ENCODE assay signal across 8 cellular contexts in genomic region chr1:241847796-241848668, GRCh38. TPM values are rescaled to one million over a fixed set of nuclear protein-coding genes. Genes with fewer than 3 reads are reported as not detected.
DNase-seq lines count a peak whose midpoint lies in the region; ATAC-seq and TF ChIP-seq lines count a peak whose summit lies in the region.

Gene EXO1 (plus strand): TSS chr1:241848204. CDS start chr1:241850426, 2,222 bp downstream.

- H3K4me3 Mint-ChIP-seq in type B pancreatic cell = peak within 1 kb of the TSS; percentile 99

- no peak within 1 kb of the TSS for H2BK12ac ChIP-seq in trophoblast cell (ENCODE audit: low read length)

- H3K4ac ChIP-seq in trophoblast cell (ENCODE audit: low read depth, low read length) = peak within 1 kb of the TSS; percentile 69

- no peak within 1 kb of the TSS for H2AK5ac ChIP-seq in trophoblast cell (ENCODE audit: low read length)

- H3K4me1 ChIP-seq in cardiac muscle cell (ENCODE audit: low read depth) (peaks cover 8% of the 10 kb centered on the region), trophoblast cell (ENCODE audit: control insufficient read depth in 1 of 2, insufficient read depth in 2 of 2, low read length in 2 of 2) (peaks cover 0 to 3% of the 10 kb centered on the region in 2 experiments)

- H3K36me3 Mint-ChIP-seq in type B pancreatic cell = peaks cover 4% of the 10 kb centered on the region

- H4K91ac ChIP-seq in trophoblast cell (ENCODE audit: low read depth, low read length) = peak within 1 kb of the TSS; percentile 90

- peaks cover 5% of the 10 kb centered on the region for H3K79me2 ChIP-seq in trophoblast cell (ENCODE audit: control insufficient read depth, insufficient read depth, low read length, poor library complexity)

- peak within 1 kb of the TSS; percentile 94 for H2BK5ac ChIP-seq in trophoblast cell (ENCODE audit: low read depth, low read length, poor library complexity)

- ATAC-seq in HG02678 (IDR thresholded peaks at IDR 0.05; ENCODE audit: unreplicated experiment) = peak; percentile 97

- peak within 1 kb of the TSS; percentile 76 for H4K12ac ChIP-seq in trophoblast cell (ENCODE audit: low read depth, low read length)

- peak within 1 kb of the TSS; percentile 95 for H4K8ac ChIP-seq in trophoblast cell (ENCODE audit: low read depth, low read length)

- H2BK120ac ChIP-seq in trophoblast cell (ENCODE audit: insufficient read depth, low read length, poor library complexity) = peak within 1 kb of the TSS; percentile 88

- peak; percentile 65 for TF ChIP-seq CTCF in GM12873 (IDR thresholded peaks at IDR 0.05; ENCODE audit: insufficient read depth, low read depth, low read length, missing control alignments)
- peak; percentile 48 for TF ChIP-seq CTCF in cardiac muscle cell (IDR thresholded peaks at IDR 0.05; ENCODE audit: low read depth, low read length)
- peak; percentile 38 for TF ChIP-seq CTCF in type B pancreatic cell (conservative IDR thresholded peaks at IDR 0.05)

- no peaks in the 10 kb centered on the region for H3K9me3 Mint-ChIP-seq in type B pancreatic cell

- peak within 1 kb of the TSS; percentile 99 for H3K27ac Mint-ChIP-seq in type B pancreatic cell

- H3K36me3 ChIP-seq in cardiac muscle cell = no peaks in the 10 kb centered on the region
- H3K36me3 ChIP-seq in trophoblast cell (ENCODE audit: control insufficient read depth in 1 of 2, insufficient read depth in 2 of 2, low read length in 2 of 2) = peaks cover 2 to 3% of the 10 kb centered on the region in 2 experiments

- no peak within 1 kb of the TSS for H3K23ac ChIP-seq in trophoblast cell (ENCODE audit: low read length)

- peaks cover 6% of the 10 kb centered on the region for H3K79me1 ChIP-seq in trophoblast cell (ENCODE audit: low read length)

- peak within 1 kb of the TSS; percentile 74 for H2AFZ ChIP-seq in trophoblast cell (ENCODE audit: insufficient read depth, low read length, poor library complexity)

- H3K4me2 ChIP-seq in trophoblast cell (ENCODE audit: low read length) = peak within 1 kb of the TSS; percentile 82

- WGBS in trophoblast cell (ENCODE audit: extremely low coverage, insufficient coverage, insufficient read length) = no CpG with 5 or more reads among the region's 68 CpGs

- peaks cover 18% of the 10 kb centered on the region for H3K4me1 Mint-ChIP-seq in type B pancreatic cell (ENCODE audit: unreplicated experiment)

- peak within 1 kb of the TSS; percentile 71 for H3K4me3 ChIP-seq in cardiac muscle cell
- peak within 1 kb of the TSS; percentile 95 for H3K4me3 ChIP-seq in trophoblast cell (ENCODE audit: low read depth, low read length)

- no peaks in the 10 kb centered on the region for H3K27me3 ChIP-seq in cardiac muscle cell
- H3K27me3 ChIP-seq in trophoblast cell (ENCODE audit: insufficient read depth, low read length) = no peaks in the 10 kb centered on the region

- peaks cover 5% of the 10 kb centered on the region for H3K27me3 Mint-ChIP-seq in type B pancreatic cell

- peak within 1 kb of the TSS; percentile 95 for H3K14ac ChIP-seq in trophoblast cell (ENCODE audit: low read length)

- no peaks in the 10 kb centered on the region for H3K9me3 ChIP-seq in cardiac muscle cell (ENCODE audit: low read depth)
- no peaks in the 10 kb centered on the region for H3K9me3 ChIP-seq in trophoblast cell (ENCODE audit: insufficient read depth, low read depth, low read length)

- peak within 1 kb of the TSS; percentile 87 for H3K27ac ChIP-seq in cardiac muscle cell
- peak within 1 kb of the TSS; percentile 99 for H3K27ac ChIP-seq in trophoblast cell (ENCODE audit: low read depth, low read length)

- peak within 1 kb of the TSS; percentile 86 for H3K9ac ChIP-seq in trophoblast cell (ENCODE audit: low read length)

- DNase-seq in NCI-H1105 treated with DMSO at 0.1 percent for 48 hours (lab: John Stamatoyannopoulos, UW) (peak; percentile 82), SW 1271 (lab: John Stamatoyannopoulos, UW) (peak; percentile 50 to 82), cardiac muscle cell (ENCODE audit: low read depth in 1 of 2, low spot score in 1 of 2) (peak; percentile 92 to 95), trophoblast cell (peak; percentile 91 to 94), type B pancreatic cell (ENCODE audit: extremely low spot score, unreplicated experiment) (peak; percentile 88)
- DNase-seq in activated naive CD8-positive, alpha-beta T cell treated with anti-CD3 and anti-CD28 coated beads, Interleukin-2, amount 50 U/mL, for 16 hours (ENCODE audit: low read depth, low spot score) = peak; percentile 68

- peak within 1 kb of the TSS; percentile 79 for H3K18ac ChIP-seq in trophoblast cell (ENCODE audit: low read length)

RNA-seq across cellular contexts. Expression of gene EXO1, which starts in this region (rescaled TPM):
- total RNA-seq in cardiac muscle cell (3.5 and 5.8 TPM in 2 replicates), type B pancreatic cell (ENCODE audit: low replicate concordance) (10.2 and 25.5 TPM in 2 replicates)
- polyA plus RNA-seq in cardiac muscle cell = 3.4 and 5.4 TPM in 2 replicates
- 38.1 and 40.0 TPM in 2 replicates for polyA plus RNA-seq in trophoblast cell (2013)

Comparison
In these comparisons a context has a peak if more than half of its experiments do, and no peak if none do; other contexts are left out.
1. Peak in every context shown above with its lines: DNase-seq, ATAC-seq, H3K4me3 ChIP-seq and H3K27ac ChIP-seq.